Comparison of ENCODE assay signal across 14 cellular contexts in genomic region chr7:33727415-33727814, GRCh38.
"Had no signal": no experiment of that assay in that cellular context is flagged by ENCODE, and none has a peak within 500 bp of the region (broad histone marks: within the 10 kb centered on the region; RNA-seq: fewer than 3 reads in every experiment).

No MANE protein-coding gene starts in this region.

- H3K9me3 ChIP-seq: ascending aorta, thyroid gland, vagina had no signal

- H3K27me3 ChIP-seq: ascending aorta, thyroid gland, vagina had no signal

- H3K9me3 Mint-ChIP-seq: activated naive CD4-positive, alpha-beta T cell treated with anti-CD3 and anti-CD28 coated beads, Interleukin-2, amount 50 U/mL, for 24 hours had no signal

- H3K27ac ChIP-seq: ascending aorta, thyroid gland, vagina, VCaP had no signal

- H3K4me1 Mint-ChIP-seq: activated naive CD4-positive, alpha-beta T cell treated with anti-CD3 and anti-CD28 coated beads, Interleukin-2, amount 50 U/mL, for 24 hours had no signal

- ATAC-seq: activated T-cell treated with anti-CD3 and anti-CD28 coated beads, Interleukin-2, amount 50 U/mL, for 72 hours had no signal

- H3K36me3 ChIP-seq: ascending aorta, thyroid gland, vagina had no signal

- H3K27ac Mint-ChIP-seq: activated naive CD4-positive, alpha-beta T cell treated with anti-CD3 and anti-CD28 coated beads, Interleukin-2, amount 50 U/mL, for 24 hours; activated T-cell treated with anti-CD3 and anti-CD28 coated beads, Interleukin-2, amount 50 U/mL, for 72 hours had no signal

- H3K27me3 Mint-ChIP-seq: activated naive CD4-positive, alpha-beta T cell treated with anti-CD3 and anti-CD28 coated beads, Interleukin-2, amount 50 U/mL, for 24 hours had no signal

- H3K4me3 Mint-ChIP-seq: activated naive CD4-positive, alpha-beta T cell treated with anti-CD3 and anti-CD28 coated beads, Interleukin-2, amount 50 U/mL, for 24 hours; activated T-cell treated with anti-CD3 and anti-CD28 coated beads, Interleukin-2, amount 50 U/mL, for 72 hours had no signal

- DNase-seq: activated CD4-positive, alpha-beta T cell treated with anti-CD3 and anti-CD28 coated beads, Interleukin-2, amount 50 U/mL, for 4 hours; activated gamma-delta T cell; activated T-cell treated with anti-CD3 and anti-CD28 coated beads, Interleukin-2, amount 50 U/mL, for 72 hours; cortex of kidney; effector CD4-positive, alpha-beta T cell; stimulated activated CD4-positive, alpha-beta T cell treated with anti-CD3 and anti-CD28 coated beads, Interleukin-1b, Interleukin-23, amount 100 ng/mL, for 48 hours; stimulated activated naive CD4-positive, alpha-beta T cell treated with Interleukin-2 at 50 U/mL for 16 hours; SW 1271; T-helper 2 cell; thyroid gland had no signal

- H3K4me3 ChIP-seq: ascending aorta, thyroid gland, vagina had no signal

- H3K4me1 ChIP-seq: ascending aorta, thyroid gland, vagina had no signal
